In the genomic region with DNA sequence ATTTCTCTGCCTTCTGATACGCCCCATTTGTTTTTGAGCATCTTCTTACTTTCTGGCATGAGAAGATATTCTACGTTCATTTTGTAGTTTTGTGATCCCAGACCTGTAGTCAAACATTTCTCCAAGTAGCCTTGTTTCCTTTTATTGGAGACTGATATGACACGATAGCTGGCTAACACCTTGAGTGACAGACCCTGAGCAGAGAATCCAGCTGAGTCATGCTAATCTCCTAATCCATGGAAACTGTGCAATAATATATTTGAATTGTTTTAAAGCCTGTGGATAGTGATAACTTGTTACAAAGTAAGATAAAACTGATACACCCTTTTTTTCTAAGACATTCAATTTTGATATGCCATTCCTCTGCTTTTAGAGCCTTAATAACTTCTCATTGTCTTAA, we compare ENCODE assay signal across 9 cellular contexts. TPM values are rescaled to one million over a fixed set of nuclear protein-coding genes. Genes with fewer than 3 reads are reported as not detected.
DNase-seq lines count a peak whose midpoint lies in the region; ATAC-seq and TF ChIP-seq lines count a peak whose summit lies in the region.
"Had no signal": no experiment of that assay in that cellular context is flagged by ENCODE, and none has a peak within 500 bp of the region (broad histone marks: within the 10 kb centered on the region; RNA-seq: fewer than 3 reads in every experiment).

No MANE protein-coding gene starts in this region.

- TF ChIP-seq EP300 in SK-N-SH (IDR thresholded peaks at IDR 0.05; ENCODE audit: borderline replicate concordance in 1 of 2, low read depth in 1 of 2, low read length in 1 of 2) = no peak

- H3F3A ChIP-seq in SK-N-SH (replicated peaks; ENCODE audit: insufficient read depth) = peaks cover 29% of the 10 kb centered on the region

- H3K36me3 ChIP-seq in SK-N-SH (replicated peaks in 1 of 2; ENCODE audit: control insufficient read depth in 1 of 2, insufficient read depth in 2 of 2, low read length in 1 of 2) (no peaks in the 10 kb centered on the region), SK-N-MC (ENCODE audit: insufficient read depth, low read length) (peaks cover 7% of the 10 kb centered on the region; the same call in 1 of the 2 replicates), esophagus squamous epithelium (no peaks in the 10 kb centered on the region), spleen (no peaks in the 10 kb centered on the region)

- intact Hi-C loops in esophagus squamous epithelium (cut with DNase I) = loop anchor here (5.0 kb wide), 1 partner anchor 53 kb away; no protein-coding TSS in a partner anchor
- intact Hi-C loops in spleen (cut with DNase I; ENCODE audit: low total_unique reads) = loop anchor here (5.0 kb wide), 1 partner anchor 58 kb away; no protein-coding TSS in a partner anchor

- no peak for TF ChIP-seq CTCF in SK-N-SH (IDR thresholded peaks at IDR 0.05)
- TF ChIP-seq CTCF in esophagus squamous epithelium (IDR thresholded peaks at IDR 0.05) = no peak
- no peak for TF ChIP-seq CTCF in spleen (IDR thresholded peaks at IDR 0.05 in 8 of 11, conservative IDR thresholded peaks at IDR 0.05 in 3 of 11)

- H3K27ac ChIP-seq in SK-N-SH (ENCODE audit: low read depth in 2 of 2, low read length in 1 of 2) = peak overlapping the region in 1 of 2 experiments; percentile 64; a peak in 2 of 4 replicates
- peak overlapping the region; percentile 76 for H3K27ac ChIP-seq in SK-N-MC
- peak overlapping the region; percentile 36 to 77 (median 68) for H3K27ac ChIP-seq in esophagus squamous epithelium
- H3K27ac ChIP-seq in spleen = peak overlapping the region; percentile 66 to 91 (median 83)

- WGBS in SK-N-SH (ENCODE audit: low lambda C conversion rate) = 59% methylated on average over 3 of the region's 3 CpGs
- 49 to 51% methylated on average over 3 of the region's 3 CpGs for WGBS in esophagus squamous epithelium, 2 donors
- 54 to 81% (median 77%) methylated on average over 3 of the region's 3 CpGs for WGBS in spleen, 5 donors

- H3K9me3 ChIP-seq in SK-N-SH (no peaks in the 10 kb centered on the region), SK-N-MC (ENCODE audit: low read depth, low read length) (no peaks in the 10 kb centered on the region), esophagus squamous epithelium (no peaks in the 10 kb centered on the region), spleen (no peaks in the 10 kb centered on the region)

- H3K4me1 ChIP-seq in SK-N-SH (ENCODE audit: control insufficient read depth in 1 of 2, insufficient read depth in 2 of 2, low read depth in 1 of 2, low read length in 1 of 2) (peaks cover 6 to 24% of the 10 kb centered on the region in 2 experiments; a peak in 3 of 4 replicates), esophagus squamous epithelium (peaks cover 0 to 35% (median 10%) of the 10 kb centered on the region in 3 donors), spleen (peaks cover 8 to 70% (median 54%) of the 10 kb centered on the region in 6 donors)

- H3K4me3 ChIP-seq in SK-N-SH (ENCODE audit: low read depth in 2 of 2, low read length in 1 of 2) (no peak overlapping the region), SK-N-MC (no peak overlapping the region), esophagus squamous epithelium (peak overlapping the region in 2 of 4 donors; percentile 24 to 53), spleen (peak overlapping the region in 2 of 8 donors; percentile 44 to 59)

- peak overlapping the region; percentile 65; the same call in 1 of the 2 replicates for H2AFZ ChIP-seq in SK-N-SH (ENCODE audit: low read depth)

- no peak for TF ChIP-seq RAD21 in SK-N-SH (IDR thresholded peaks at IDR 0.05; ENCODE audit: low read length)

- H3K9me2 ChIP-seq in SK-N-SH = no peaks in the 10 kb centered on the region

- no peak for DNase-seq in SK-N-SH
- DNase-seq in SK-N-MC (ENCODE audit: low read depth, low spot score) = no peak
- DNase-seq in esophagus squamous epithelium (lab: John Stamatoyannopoulos, UW) = no peak
- no peak for DNase-seq in spleen
- no peak for DNase-seq in SIG-M5 treated with dmso at 0.1 percent for 504 hours (lab: John Stamatoyannopoulos, UW; ENCODE audit: unreplicated experiment)
- DNase-seq in middle frontal gyrus (ENCODE audit: extremely low spot score, low spot score) = no peak
- DNase-seq: NCI-H1092 treated with DMSO at 0.1 percent for 48 hours had no signal

- no peaks in the 10 kb centered on the region for H4K20me1 ChIP-seq in SK-N-SH (ENCODE audit: insufficient read depth)

- H3K9ac ChIP-seq in SK-N-SH (no peak overlapping the region), SK-N-MC (ENCODE audit: insufficient read length) (no peak overlapping the region)

- H3K27me3 ChIP-seq in SK-N-SH (ENCODE audit: insufficient read depth) = no peaks in the 10 kb centered on the region
- no peaks in the 10 kb centered on the region for H3K27me3 ChIP-seq in esophagus squamous epithelium
- H3K27me3 ChIP-seq in spleen (replicated peaks in 1 of 7) = no peaks in the 10 kb centered on the region

- no peak for ATAC-seq in SK-N-SH treated with all-trans-retinoic acid at 6 μM for 48 hours
- ATAC-seq in GM21825 (IDR thresholded peaks at IDR 0.05; ENCODE audit: unreplicated experiment) = no peak

- H3K79me2 ChIP-seq in SK-N-SH (ENCODE audit: insufficient read depth) = no peaks in the 10 kb centered on the region

- POLR2A ChIA-PET in SK-N-SH (lab: Yijun Ruan, JAX) = no interaction called here

- peak overlapping the region; percentile 69 for H3K4me2 ChIP-seq in SK-N-SH

- CTCF ChIA-PET in SK-N-SH (lab: Yijun Ruan, JAX) = interaction anchor here (1.2 to 2.4 kb wide), 3 partner anchors 28 to 57 kb away, joined by 3 to 10 read pairs (median 4); no protein-coding TSS in a partner anchor

- TF ChIP-seq POLR2A in esophagus squamous epithelium (IDR thresholded peaks at IDR 0.05) (no peak), spleen (IDR thresholded peaks at IDR 0.05) (no peak)

TF ChIP-seq in SK-N-SH, 30 proteins besides CTCF, POLR2A, EP300 and RAD21:
- TF ChIP-seq FOXJ3 (CRISPR knock-in tag; IDR thresholded peaks at IDR 0.05) = no peak
- TF ChIP-seq, protein P1, sequence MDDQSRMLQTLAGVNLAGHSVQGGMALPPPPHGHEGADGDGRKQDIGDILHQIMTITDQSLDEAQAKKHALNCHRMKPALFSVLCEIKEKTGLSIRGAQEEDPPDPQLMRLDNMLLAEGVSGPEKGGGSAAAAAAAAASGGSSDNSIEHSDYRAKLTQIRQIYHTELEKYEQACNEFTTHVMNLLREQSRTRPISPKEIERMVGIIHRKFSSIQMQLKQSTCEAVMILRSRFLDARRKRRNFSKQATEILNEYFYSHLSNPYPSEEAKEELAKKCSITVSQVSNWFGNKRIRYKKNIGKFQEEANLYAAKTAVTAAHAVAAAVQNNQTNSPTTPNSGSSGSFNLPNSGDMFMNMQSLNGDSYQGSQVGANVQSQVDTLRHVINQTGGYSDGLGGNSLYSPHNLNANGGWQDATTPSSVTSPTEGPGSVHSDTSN (IDR thresholded peaks at IDR 0.05) = 0 out of 2 replicates have a peak, but pooled peaks have one; percentile 5
- TF ChIP-seq NRF1 (IDR thresholded peaks at IDR 0.05; ENCODE audit: low read depth, low read length) = no peak
- TF ChIP-seq TCF12 (IDR thresholded peaks at IDR 0.05) = no peak

TF ChIP-seq in SK-N-SH treated with all-trans-retinoic acid at 6 μM for 48 hours, 23 proteins besides CTCF, POLR2A, EP300 and RAD21:
- no peak for TF ChIP-seq OSR1 (CRISPR knock-in tag; IDR thresholded peaks at IDR 0.05)
- no peak for TF ChIP-seq ISL1 (CRISPR knock-in tag; IDR thresholded peaks at IDR 0.05)
- TF ChIP-seq ESRRG (CRISPR knock-in tag; IDR thresholded peaks at IDR 0.05) = no peak
TF ChIP-seq in SK-N-SH treated with all-trans-retinoic acid at 6 μM for 48 hours: peak in this region for 0.

RNA-seq across cellular contexts. Expression of a gene that starts 1.2 kb away (rescaled TPM):
- 1.1 TPM in 2 replicates for polyA plus RNA-seq in SK-N-SH (2012; rRNA removed)
- 1.4 and 1.8 TPM in 2 replicates for polyA plus RNA-seq in SK-N-SH (2012; cell fraction: cytosol; rRNA removed)
- polyA plus RNA-seq in SK-N-SH (2012; cell fraction: nucleus; rRNA removed) = 1.5 and 2.8 TPM in 2 replicates
- total RNA-seq in esophagus squamous epithelium = 10 to 100 TPM in 1 of 4 donors, 1 to 10 TPM in 2, under 1 TPM in 1; 0.11 to 13.6 (median 4.4) TPM
- 10 to 100 TPM; 23.3 to 60.3 (median 37.4) TPM for total RNA-seq in spleen
- polyA plus RNA-seq in spleen = 10 to 100 TPM; 10.3 to 15.9 (median 10.6) TPM

RNA-seq across cellular contexts. Expression of a gene that starts 30.6 kb away (rescaled TPM):
- 6.5 and 8.7 TPM in 2 replicates for polyA plus RNA-seq in SK-N-SH (2012; rRNA removed)
- 7.8 and 9.4 TPM in 2 replicates for polyA plus RNA-seq in SK-N-SH (2012; cell fraction: cytosol; rRNA removed)
- polyA plus RNA-seq in SK-N-SH (2012; cell fraction: nucleus; rRNA removed) = 4.9 and 14.3 TPM in 2 replicates
- total RNA-seq in esophagus squamous epithelium = 10 to 100 TPM in 2 of 4 donors, 1 to 10 TPM in 2; 3.1 to 33.0 (median 7.6) TPM
- 10 to 100 TPM; 32.3 to 96.1 (median 76.0) TPM for total RNA-seq in spleen
- 100 to 1,000 TPM in 1 of 3 donors, 10 to 100 TPM in 2; 45.0 to 107 (median 93.4) TPM for polyA plus RNA-seq in spleen
